1 cellular context compared by ENCODE assay signal in genomic region chr19:45324349-45324907, GRCh38.
TF ChIP-seq lines count a peak whose summit lies in the region.

No MANE protein-coding gene starts in this region.

TF ChIP-seq in IMR-90, 13 proteins besides CTCF, POLR2A, EP300 and RAD21:
- TF ChIP-seq ELK1 (IDR thresholded peaks at IDR 0.05; ENCODE audit: borderline replicate concordance, low read depth, low read length) (no peak), NFE2L2 (IDR thresholded peaks at IDR 0.05; ENCODE audit: low read depth, low read length) (no peak), MAZ (IDR thresholded peaks at IDR 0.05; ENCODE audit: borderline replicate concordance, low read depth, low read length) (no peak), CHD1 (IDR thresholded peaks at IDR 0.05; ENCODE audit: low read depth, low read length) (no peak), SMC3 (IDR thresholded peaks at IDR 0.05; ENCODE audit: low read depth, low read length) (no peak), RCOR1 (IDR thresholded peaks at IDR 0.05; ENCODE audit: insufficient replicate concordance, low read length) (no peak), FOS (IDR thresholded peaks at IDR 0.05; ENCODE audit: low read depth, low read length) (no peak), USF2 (IDR thresholded peaks at IDR 0.05; ENCODE audit: low read depth, low read length) (no peak)
